1 cellular context compared by ENCODE assay signal in the genomic region with DNA sequence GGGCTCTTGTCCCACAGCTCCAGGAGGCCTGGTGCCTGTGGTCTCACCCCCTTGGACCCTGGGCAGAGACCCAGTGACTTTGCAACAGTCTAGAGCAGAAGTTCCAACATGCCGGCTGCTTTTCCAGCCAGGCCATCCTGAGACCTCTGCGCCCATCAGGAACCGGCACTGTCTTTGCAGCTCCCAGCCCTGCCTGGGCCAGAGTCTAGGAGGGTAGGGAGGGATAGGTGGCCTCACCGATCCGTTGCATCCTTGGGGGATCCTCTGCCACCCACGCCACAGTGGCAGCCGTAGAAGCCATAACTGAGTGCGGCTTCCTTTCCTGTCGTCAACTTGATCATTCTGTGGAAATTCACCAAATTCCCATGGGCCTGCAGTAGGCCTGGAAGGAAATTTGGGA.
TF ChIP-seq lines count a peak whose summit lies in the region.

No MANE protein-coding gene starts in this region.

TF ChIP-seq in H1, 55 proteins besides CTCF, POLR2A, EP300 and RAD21:
- no peak for TF ChIP-seq CHD1 (IDR thresholded peaks at IDR 0.05; ENCODE audit: low read depth, low read length)
- no peak for TF ChIP-seq SUZ12 (IDR thresholded peaks at IDR 0.05; ENCODE audit: low read length)
- TF ChIP-seq BACH1 (IDR thresholded peaks at IDR 0.05; ENCODE audit: low read length) = no peak
- no peak for TF ChIP-seq NRF1 (IDR thresholded peaks at IDR 0.05; ENCODE audit: low read depth, low read length)
- TF ChIP-seq POU5F1 (IDR thresholded peaks at IDR 0.05; ENCODE audit: low read depth, low read length) = no peak
- TF ChIP-seq, protein P1, sequence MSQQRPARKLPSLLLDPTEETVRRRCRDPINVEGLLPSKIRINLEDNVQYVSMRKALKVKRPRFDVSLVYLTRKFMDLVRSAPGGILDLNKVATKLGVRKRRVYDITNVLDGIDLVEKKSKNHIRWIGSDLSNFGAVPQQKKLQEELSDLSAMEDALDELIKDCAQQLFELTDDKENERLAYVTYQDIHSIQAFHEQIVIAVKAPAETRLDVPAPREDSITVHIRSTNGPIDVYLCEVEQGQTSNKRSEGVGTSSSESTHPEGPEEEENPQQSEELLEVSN (IDR thresholded peaks at IDR 0.05) = no peak
- TF ChIP-seq SIRT6 (IDR thresholded peaks at IDR 0.05; ENCODE audit: low read length) = no peak
- TF ChIP-seq GABPA (IDR thresholded peaks at IDR 0.05; ENCODE audit: borderline replicate concordance, insufficient read depth, low read length) = no peak
- TF ChIP-seq SP4 (IDR thresholded peaks at IDR 0.05; ENCODE audit: low read length) = no peak
- no peak for TF ChIP-seq EZH2 (IDR thresholded peaks at IDR 0.05; ENCODE audit: low read depth, low read length, severe bottlenecking)
- TF ChIP-seq SAP30 (IDR thresholded peaks at IDR 0.05; ENCODE audit: insufficient read depth, insufficient replicate concordance, low read length) = no peak
TF ChIP-seq in H1: peak in this region for 0.
